ENCODE assay signal across 29 cellular contexts in the genomic region with DNA sequence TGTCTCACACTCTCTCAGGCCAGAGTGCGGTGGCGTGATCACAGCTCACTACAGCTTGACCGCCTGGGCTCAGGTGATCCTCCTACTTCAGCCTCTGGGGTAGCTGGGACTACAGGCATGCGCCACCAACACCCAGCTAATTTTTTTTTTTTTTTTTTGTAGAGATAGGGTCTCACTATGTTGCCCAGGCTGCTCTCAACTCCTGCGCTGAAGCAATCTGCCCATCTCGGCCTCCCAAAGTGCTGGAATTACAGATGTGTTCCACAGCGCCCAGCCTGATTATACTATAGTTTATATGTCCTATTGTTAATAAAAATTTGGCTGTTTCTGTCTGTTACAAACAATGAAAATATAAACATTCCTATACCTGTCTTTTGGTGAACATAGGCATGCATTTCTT.
"Had no signal": no experiment of that assay in that cellular context is flagged by ENCODE, and none has a peak within 500 bp of the region (broad histone marks: within the 10 kb centered on the region; RNA-seq: fewer than 3 reads in every experiment).

No MANE protein-coding gene starts in this region.

- H3K27ac ChIP-seq: body of pancreas, brain microvascular endothelial cell, breast epithelium, VCaP had no signal

- H3K9me3 ChIP-seq: body of pancreas, breast epithelium had no signal

- H3K36me3 ChIP-seq: brain microvascular endothelial cell, breast epithelium had no signal

- H3K27me3 ChIP-seq: body of pancreas, brain microvascular endothelial cell, breast epithelium had no signal

- DNase-seq: activated CD4-positive, alpha-beta memory T cell treated with anti-CD3 and anti-CD28 coated beads, Interleukin-2, amount 10 ng/mL, durations not matched to agents 7 days and 5 days; activated CD4-positive, alpha-beta T cell treated with anti-CD3 and anti-CD28 coated beads for 1 hour; activated CD4-positive, alpha-beta T cell treated with anti-CD3 and anti-CD28 coated beads for 36 hours; activated CD4-positive, alpha-beta T cell treated with anti-CD3 and anti-CD28 coated beads for 48 hours; activated CD4-positive, alpha-beta T cell treated with anti-CD3 and anti-CD28 coated beads, Interleukin-2, amount 10 ng/mL, durations not matched to agents 7 days and 5 days; activated CD4-positive, alpha-beta T cell treated with anti-CD3 and anti-CD28 coated beads, Interleukin-2, amount 50 U/mL, for 48 hours; activated CD4-positive, CD25-positive, alpha-beta regulatory T cell; activated CD8-positive, alpha-beta memory T cell treated with anti-CD3 and anti-CD28 coated beads for 24 hours; activated CD8-positive, alpha-beta memory T cell treated with anti-CD3 and anti-CD28 coated beads, Interleukin-2, amount 10 ng/mL, durations not matched to agents 7 days and 5 days; activated CD8-positive, alpha-beta memory T cell treated with anti-CD3 and anti-CD28 coated beads, Interleukin-2, amount 50 U/mL, for 48 hours; activated CD8-positive, alpha-beta T cell treated with anti-CD3 and anti-CD28 coated beads, Interleukin-2, amount 10 ng/mL, durations not matched to agents 7 days and 5 days; activated effector memory CD4-positive, alpha-beta T cell treated with Interleukin-2 at 50 U/mL for 16 hours; activated gamma-delta T cell; activated naive CD4-positive, alpha-beta T cell treated with anti-CD3 and anti-CD28 coated beads, Interleukin-2, amount 10 ng/mL, durations not matched to agents 7 days and 5 days; activated naive CD4-positive, alpha-beta T cell treated with Interleukin-2 at 50 U/mL for 16 hours; activated naive CD8-positive, alpha-beta T cell treated with anti-CD3 and anti-CD28 coated beads, Interleukin-2, amount 10 ng/mL, durations not matched to agents 7 days and 5 days; activated naive CD8-positive, alpha-beta T cell treated with anti-CD3 and anti-CD28 coated beads, Interleukin-2, amount 50 U/mL, for 24 hours; activated T-cell treated with anti-CD3 and anti-CD28 coated beads, Interleukin-2, amount 50 U/mL, for 24 hours; activated T-cell treated with anti-CD3 and anti-CD28 coated beads, Interleukin-2, amount 50 U/mL, for 48 hours; aorta; body of pancreas; brain microvascular endothelial cell; central memory CD4-positive, alpha-beta T cell; T-helper 1 cell; T-helper 2 cell; T-helper 9 cell had no signal

- H3K4me1 ChIP-seq: breast epithelium had no signal

- H3K4me3 ChIP-seq: body of pancreas, breast epithelium had no signal

- ATAC-seq: activated CD4-positive, alpha-beta T cell treated with anti-CD3 and anti-CD28 coated beads for 36 hours; activated CD4-positive, CD25-positive, alpha-beta regulatory T cell treated with anti-CD3 and anti-CD28 coated beads, Interleukin-2, amount 50 U/mL, for 24 hours; activated CD8-positive, alpha-beta memory T cell treated with anti-CD3 and anti-CD28 coated beads, Interleukin-2, amount 10 ng/mL, durations not matched to agents 7 days and 5 days; activated CD8-positive, alpha-beta T cell treated with anti-CD3 and anti-CD28 coated beads, Interleukin-2, amount 10 ng/mL, durations not matched to agents 7 days and 5 days; activated naive CD8-positive, alpha-beta T cell treated with anti-CD3 and anti-CD28 coated beads, Interleukin-2, amount 50 U/mL, for 24 hours; body of pancreas had no signal
